In genomic region chr18:63367241-63367953, GRCh38 we compare ENCODE assay signal across 8 cellular contexts. TPM values are rescaled to one million over a fixed set of nuclear protein-coding genes. Genes with fewer than 3 reads are reported as not detected.
A peak's percentile ranks its signal among the peaks of the same experiment; 100 is the strongest.
DNase-seq lines count a peak whose midpoint lies in the region; ATAC-seq, FAIRE-seq and TF ChIP-seq lines count a peak whose summit lies in the region.

No MANE protein-coding gene starts in this region.

- WGBS in prostate gland, result 0% methylated on average over 37 of the region's 66 CpGs

- peaks cover 3% of the 10 kb centered on the region for H3K36me3 ChIP-seq in right atrium auricular region
- H3K36me3 ChIP-seq in prostate gland, result no peaks in the 10 kb centered on the region

- H3K4me3 ChIP-seq in right atrium auricular region, result peak overlapping the region; percentile 93 to 94
- peak overlapping the region; percentile 72 to 75 for H3K4me3 ChIP-seq in prostate gland

- peak; percentile 73 for TF ChIP-seq POLR2A in prostate gland (IDR thresholded peaks at IDR 0.05)

- H3K36me3 Mint-ChIP-seq in T-helper 17 cell (ENCODE audit: low read depth), result no peaks in the 10 kb centered on the region

- DNase-seq in NCI-H146 treated with DMSO at 0.1 percent for 48 hours (lab: John Stamatoyannopoulos, UW; ENCODE audit: unreplicated experiment), result peak; percentile 99
- peak; percentile 77 to 80 (median 77) for DNase-seq in T-helper 17 cell
- peak; percentile 56 to 96 (median 91) for DNase-seq in anterior cingulate cortex (lab: John Stamatoyannopoulos, UW)
- DNase-seq in right atrium auricular region (ENCODE audit: low spot score), result peak; percentile 92
- peak; percentile 95 for DNase-seq in prostate gland (ENCODE audit: low spot score)
- DNase-seq in urothelium cell line (ENCODE audit: low spot score), result peak; percentile 95

- H3K4me1 ChIP-seq in right atrium auricular region (peaks cover 0 to 24% of the 10 kb centered on the region in 2 donors), prostate gland (replicated peaks) (no peaks in the 10 kb centered on the region)

- no peak for FAIRE-seq in urothelium cell line (lab: Jason Lieb, UNC)

- H3K27ac Mint-ChIP-seq in T-helper 17 cell, result peak overlapping the region; percentile 90

- ATAC-seq in GM18498 (IDR thresholded peaks at IDR 0.05; ENCODE audit: unreplicated experiment) (peak; percentile 94), HG02884 (IDR thresholded peaks at IDR 0.05; ENCODE audit: unreplicated experiment) (peak; percentile 82), T-helper 17 cell (peak; percentile 85)

- H3K9me3 ChIP-seq in T-helper 17 cell (ENCODE audit: control insufficient read depth, low read length, poor library complexity, severe bottlenecking), result no peaks in the 10 kb centered on the region
- no peaks in the 10 kb centered on the region for H3K9me3 ChIP-seq in right atrium auricular region
- H3K9me3 ChIP-seq in prostate gland, result no peaks in the 10 kb centered on the region

- H3K4me3 Mint-ChIP-seq in T-helper 17 cell, result peak overlapping the region; percentile 96

- intact Hi-C loops in prostate gland (cut with DNase I), result loop anchor here (1.0 kb wide), 1 partner anchor 55 kb away; the partner anchor contains the start of gene VPS4B

- no peaks in the 10 kb centered on the region for H3K27me3 Mint-ChIP-seq in T-helper 17 cell

- H3K27me3 ChIP-seq in right atrium auricular region (no peaks in the 10 kb centered on the region), prostate gland (replicated peaks; ENCODE audit: insufficient read depth) (no peaks in the 10 kb centered on the region)

- TF ChIP-seq CTCF in right atrium auricular region (IDR thresholded peaks at IDR 0.05), result no peak
- no peak for TF ChIP-seq CTCF in prostate gland (IDR thresholded peaks at IDR 0.05)

- peaks cover 35% of the 10 kb centered on the region for H3K4me1 Mint-ChIP-seq in T-helper 17 cell

- H3K27ac ChIP-seq in right atrium auricular region (peak overlapping the region; percentile 97 to 100), prostate gland (peak overlapping the region; percentile 95)

RNA-seq across cellular contexts. Expression of gene KDSR, which starts 0.4 kb away (rescaled TPM):
- 10 to 100 TPM; 55.2 to 71.2 TPM for total RNA-seq in T-helper 17 cell
- total RNA-seq in right atrium auricular region, result 10 to 100 TPM; 32.7 to 33.8 TPM
- 10 to 100 TPM; 46.1 to 52.3 TPM for total RNA-seq in prostate gland

RNA-seq across cellular contexts. Expression of gene BCL2, which starts 47.8 kb away (rescaled TPM):
- 100 to 1,000 TPM; 134 to 136 TPM for total RNA-seq in T-helper 17 cell
- 1 to 10 TPM; 6.5 to 8.0 TPM for total RNA-seq in right atrium auricular region
- 10 to 100 TPM; 14.8 to 38.4 TPM for total RNA-seq in prostate gland

RNA-seq across cellular contexts. Expression of gene VPS4B, which starts 54.9 kb away (rescaled TPM):
- total RNA-seq in T-helper 17 cell, result 10 to 100 TPM; 61.3 to 78.7 TPM
- 10 to 100 TPM; 14.1 to 16.4 TPM for total RNA-seq in right atrium auricular region
- 10 to 100 TPM; 28.3 to 31.7 TPM for total RNA-seq in prostate gland

Comparison
In these comparisons a context has a peak if more than half of its experiments do, and no peak if none do; other contexts are left out.
1. Peak in every context shown above with its lines: DNase-seq, ATAC-seq, H3K4me3 ChIP-seq and H3K27ac ChIP-seq.